Comparison of ENCODE assay signal across 12 cellular contexts in genomic region chr12:63915105-63915830, GRCh38.
A peak's percentile ranks its signal among the peaks of the same experiment; 100 is the strongest.
DNase-seq lines count a peak whose midpoint lies in the region; ATAC-seq, FAIRE-seq and TF ChIP-seq lines count a peak whose summit lies in the region.
"Had no signal": no experiment of that assay in that cellular context is flagged by ENCODE, and none has a peak within 500 bp of the region (broad histone marks: within the 10 kb centered on the region; RNA-seq: fewer than 3 reads in every experiment).

No MANE protein-coding gene starts in this region.

- no peaks in the 10 kb centered on the region for H3K27me3 ChIP-seq in foreskin keratinocyte
- H3K27me3 ChIP-seq: tibial artery had no signal

- peaks cover 43% of the 10 kb centered on the region for H3K4me1 ChIP-seq in foreskin keratinocyte

- H3K27ac ChIP-seq in foreskin keratinocyte, result peak overlapping the region; percentile 38
- H3K27ac ChIP-seq: tibial artery had no signal

- FAIRE-seq in urothelium cell line (lab: Jason Lieb, UNC), result no peak
- FAIRE-seq: GM18507, H1 had no signal

- DNase-seq in NOMO-1 treated with DMSO at 0.1 percent for 48 hours (lab: John Stamatoyannopoulos, UW; ENCODE audit: unreplicated experiment) (peak; percentile 18), NOMO-1 treated with dmso at 0.1 percent for 144 hours (lab: John Stamatoyannopoulos, UW; ENCODE audit: unreplicated experiment) (no peak), SW 1271 (lab: John Stamatoyannopoulos, UW) (peak; percentile 49 to 80), foreskin keratinocyte (peak; percentile 43 to 76), urothelium cell line (ENCODE audit: low spot score) (peak; percentile 22), pons (ENCODE audit: low spot score) (no peak), H4 (ENCODE audit: low spot score) (no peak)
- DNase-seq: stimulated activated CD4-positive, alpha-beta T cell treated with anti-CD3 and anti-CD28 coated beads, Interleukin-1b, Interleukin-23, amount 100 ng/mL, for 48 hours; tibial artery had no signal

- TF ChIP-seq CTCF in foreskin keratinocyte (conservative IDR thresholded peaks at IDR 0.05), result no peak

- ATAC-seq in foreskin keratinocyte (peak; percentile 15), GM21367 (IDR thresholded peaks at IDR 0.05; ENCODE audit: unreplicated experiment) (no peak)

Comparison
In these comparisons a context has a peak if more than half of its experiments do, and no peak if none do; other contexts are left out.
1. DNase-seq: peak in NOMO-1 treated with DMSO at 0.1 percent for 48 hours (single experiment), SW 1271 (2 of 2), foreskin keratinocyte (2 of 2) and urothelium cell line (single experiment); none in NOMO-1 treated with dmso at 0.1 percent for 144 hours (single experiment), pons (single experiment) and H4 (single experiment).